Comparison of ENCODE assay signal across 17 cellular contexts in the genomic region with DNA sequence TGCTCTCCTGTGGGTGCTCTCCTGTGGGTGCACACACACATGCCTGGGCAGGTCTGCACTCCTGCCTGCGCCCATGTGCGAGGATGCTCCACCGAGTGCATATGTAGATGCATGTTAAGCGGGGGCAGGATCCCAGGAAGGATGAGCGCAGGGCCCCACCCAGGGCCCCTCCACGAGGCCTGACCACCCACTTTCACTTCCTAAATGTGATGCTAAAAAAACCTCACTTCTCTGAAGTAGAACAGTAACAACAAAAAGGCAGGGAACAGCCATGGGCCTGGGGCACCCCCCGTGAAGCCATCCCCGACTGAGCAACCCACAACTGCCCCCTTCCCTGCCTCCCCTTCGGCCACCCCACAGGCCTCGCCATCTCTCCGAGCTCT. TPM values are rescaled to one million over a fixed set of nuclear protein-coding genes. Genes with fewer than 3 reads are reported as not detected.
A peak's percentile ranks its signal among the peaks of the same experiment; 100 is the strongest.
DNase-seq lines count a peak whose midpoint lies in the region; ATAC-seq, FAIRE-seq and TF ChIP-seq lines count a peak whose summit lies in the region.
"Had no signal": no experiment of that assay in that cellular context is flagged by ENCODE, and none has a peak within 500 bp of the region (broad histone marks: within the 10 kb centered on the region; RNA-seq: fewer than 3 reads in every experiment).

No MANE protein-coding gene starts in this region.

- TF ChIP-seq CTCF in activated B cell treated with CpG ODN at 0.5 μM for 24 hours (IDR thresholded peaks at IDR 0.05), result no peak

- CTCF ChIA-PET in activated B cell treated with CpG ODN at 0.5 μM for 24 hours (lab: Charles Lee), result interaction anchor here (10.5 kb wide), 1 partner anchor 208 kb away, joined by 126 read pairs; no protein-coding TSS in a partner anchor
- CTCF ChIA-PET in CD4-positive, alpha-beta memory T cell (lab: Charles Lee; ENCODE audit: partially characterized antibody), result no interaction called here

- H3K36me3 Mint-ChIP-seq in activated B cell treated with CpG ODN at 0.5 μM for 24 hours (ENCODE audit: low read depth), result peaks cover 63% of the 10 kb centered on the region
- H3K36me3 Mint-ChIP-seq in CD4-positive, alpha-beta memory T cell, result no peaks in the 10 kb centered on the region

- no peak overlapping the region for H3K27ac Mint-ChIP-seq in stimulated activated naive CD8-positive, alpha-beta T cell treated with anti-CD3 and anti-CD28 coated beads, Interleukin-15, amount 100 ng/mL, for 72 hours
- peak overlapping the region; percentile 93 for H3K27ac Mint-ChIP-seq in activated B cell treated with CpG ODN at 0.5 μM for 24 hours
- no peak overlapping the region for H3K27ac Mint-ChIP-seq in CD4-positive, alpha-beta memory T cell
- H3K27ac Mint-ChIP-seq: nephron had no signal

- no peaks in the 10 kb centered on the region for H3K9me3 Mint-ChIP-seq in stimulated activated naive CD8-positive, alpha-beta T cell treated with anti-CD3 and anti-CD28 coated beads, Interleukin-15, amount 100 ng/mL, for 72 hours
- no peaks in the 10 kb centered on the region for H3K9me3 Mint-ChIP-seq in activated B cell treated with CpG ODN at 0.5 μM for 24 hours
- H3K9me3 Mint-ChIP-seq in CD4-positive, alpha-beta memory T cell, result no peaks in the 10 kb centered on the region
- H3K9me3 Mint-ChIP-seq: nephron had no signal

- H3K27me3 Mint-ChIP-seq in stimulated activated naive CD8-positive, alpha-beta T cell treated with anti-CD3 and anti-CD28 coated beads, Interleukin-15, amount 100 ng/mL, for 72 hours, result peaks cover 11% of the 10 kb centered on the region
- H3K27me3 Mint-ChIP-seq in activated B cell treated with CpG ODN at 0.5 μM for 24 hours, result no peaks in the 10 kb centered on the region
- H3K27me3 Mint-ChIP-seq in CD4-positive, alpha-beta memory T cell, result peaks cover 0 to 2% of the 10 kb centered on the region in 2 donors

- no peak overlapping the region for H3K4me3 Mint-ChIP-seq in stimulated activated naive CD8-positive, alpha-beta T cell treated with anti-CD3 and anti-CD28 coated beads, Interleukin-15, amount 100 ng/mL, for 72 hours
- peak overlapping the region; percentile 66 for H3K4me3 Mint-ChIP-seq in activated B cell treated with CpG ODN at 0.5 μM for 24 hours
- no peak overlapping the region for H3K4me3 Mint-ChIP-seq in CD4-positive, alpha-beta memory T cell
- H3K4me3 Mint-ChIP-seq: nephron had no signal

- intact Hi-C loops in activated B cell treated with CpG ODN at 0.5 μM for 24 hours (cut with micrococcal nuclease), result loop anchor here (1.0 to 10.0 kb wide), 5 partner anchors 36 to 239 kb away; partner anchors contain the start of gene BRD3OS
- intact Hi-C loops in CD4-positive, alpha-beta memory T cell (cut with micrococcal nuclease), result no loop called here

- ATAC-seq in stimulated activated naive CD8-positive, alpha-beta T cell treated with anti-CD3 and anti-CD28 coated beads, Interleukin-15, Interleukin-2, amounts not matched to agents 100 U/mL and 50 U/mL, for 24 hours, result peak; percentile 26
- no peak for ATAC-seq in stimulated activated naive CD8-positive, alpha-beta T cell treated with anti-CD3 and anti-CD28 coated beads, Interleukin-15, amount 100 ng/mL, for 72 hours
- ATAC-seq in HG03175 (IDR thresholded peaks at IDR 0.05; ENCODE audit: unreplicated experiment) (peak; percentile 44), activated B cell treated with CpG ODN at 0.5 μM for 24 hours (ENCODE audit: low read depth) (peak; percentile 68)
- ATAC-seq: HCT116 had no signal

- no peaks in the 10 kb centered on the region for H3K27me3 ChIP-seq in CD4-positive, alpha-beta memory T cell (ENCODE audit: insufficient read depth, low read length)
- H3K27me3 ChIP-seq: ascending aorta, uterus had no signal

- POLR2A ChIA-PET in activated B cell treated with CpG ODN at 0.5 μM for 24 hours (lab: Charles Lee), result interaction anchor here (1.2 to 1.3 kb wide), 2 partner anchors 10 to 280 kb away, joined by 3 to 4 read pairs; no protein-coding TSS in a partner anchor
- POLR2A ChIA-PET in CD4-positive, alpha-beta memory T cell (lab: Charles Lee; ENCODE audit: partially characterized antibody), result no interaction called here

- no peaks in the 10 kb centered on the region for H3K4me1 ChIP-seq in CD4-positive, alpha-beta memory T cell (ENCODE audit: insufficient read depth, low read length)
- H3K4me1 ChIP-seq: ascending aorta, uterus had no signal

- no peak overlapping the region for H3K4me3 ChIP-seq in CD4-positive, alpha-beta memory T cell (ENCODE audit: low read length in 2 of 2)
- H3K4me3 ChIP-seq: ascending aorta, uterus had no signal

- no peaks in the 10 kb centered on the region for H3K36me3 ChIP-seq in CD4-positive, alpha-beta memory T cell (ENCODE audit: insufficient read depth, low read length)
- H3K36me3 ChIP-seq: uterus had no signal

- peaks cover 9% of the 10 kb centered on the region for H3K4me1 Mint-ChIP-seq in stimulated activated naive CD8-positive, alpha-beta T cell treated with anti-CD3 and anti-CD28 coated beads, Interleukin-15, amount 100 ng/mL, for 72 hours
- peaks cover 93% of the 10 kb centered on the region for H3K4me1 Mint-ChIP-seq in activated B cell treated with CpG ODN at 0.5 μM for 24 hours
- peaks cover 0 to 1% (median 0%) of the 10 kb centered on the region in 4 donors for H3K4me1 Mint-ChIP-seq in CD4-positive, alpha-beta memory T cell
- H3K4me1 Mint-ChIP-seq: nephron had no signal

- peak; percentile 7 for DNase-seq in stimulated activated naive CD8-positive, alpha-beta T cell treated with anti-CD3 and anti-CD28 coated beads, Interleukin-15, Interleukin-2, amounts not matched to agents 100 U/mL and 50 U/mL, for 24 hours
- no peak for DNase-seq in stimulated activated naive CD8-positive, alpha-beta T cell treated with anti-CD3 and anti-CD28 coated beads, Interleukin-15, amount 100 ng/mL, for 72 hours
- DNase-seq in activated B cell treated with CpG ODN at 0.5 μM for 24 hours (peak; percentile 60), NCI-H1694 (lab: John Stamatoyannopoulos, UW) (no peak), HTR-8/SVneo (ENCODE audit: insufficient read length, low spot score) (no peak)
- DNase-seq in activated T-cell treated with anti-CD3 and anti-CD28 coated beads, Interleukin-2, amount 50 U/mL, for 48 hours, result no peak
- no peak for DNase-seq in CD4-positive, alpha-beta memory T cell
- DNase-seq: activated T-cell treated with anti-CD3 and anti-CD28 coated beads, Interleukin-2, amount 50 U/mL, for 1 hour; effector CD8-positive, alpha-beta T cell; foreskin melanocyte; NCI-H2227 treated with DMSO at 0.1 percent for 48 hours; SHP77; uterus had no signal

- no peaks in the 10 kb centered on the region for H3K9me3 ChIP-seq in CD4-positive, alpha-beta memory T cell (ENCODE audit: control insufficient read depth in 1 of 2, low read length in 2 of 2)
- H3K9me3 ChIP-seq: ascending aorta, uterus had no signal

- H3K27ac ChIP-seq in CD4-positive, alpha-beta memory T cell (ENCODE audit: low read depth, low read length), result no peak overlapping the region
- H3K27ac ChIP-seq: ascending aorta, uterus had no signal

- no peak for FAIRE-seq in HTR-8/SVneo (lab: Jason Lieb, UNC)

RNA-seq across cellular contexts. Expression of gene SARDH, which starts 48.2 kb away (rescaled TPM):
- not detected in 2 replicates for total RNA-seq in activated B cell treated with CpG ODN at 0.5 μM for 24 hours
- total RNA-seq in CD4-positive, alpha-beta memory T cell, result 10 to 100 TPM; 18.6 to 19.3 TPM
- 1 to 10 TPM; 2.5 to 4.1 TPM for polyA plus RNA-seq in CD4-positive, alpha-beta memory T cell

Comparison
In these comparisons a context has a peak if more than half of its experiments do, and no peak if none do; other contexts are left out.
1. DNase-seq: peak in stimulated activated naive CD8-positive, alpha-beta T cell treated with anti-CD3 and anti-CD28 coated beads, Interleukin-15, Interleukin-2, amounts not matched to agents 100 U/mL and 50 U/mL, for 24 hours (single experiment) and activated B cell treated with CpG ODN at 0.5 μM for 24 hours (single experiment); none in stimulated activated naive CD8-positive, alpha-beta T cell treated with anti-CD3 and anti-CD28 coated beads, Interleukin-15, amount 100 ng/mL, for 72 hours (0 of 2), NCI-H1694 (single experiment), HTR-8/SVneo (single experiment), activated T-cell treated with anti-CD3 and anti-CD28 coated beads, Interleukin-2, amount 50 U/mL, for 48 hours (0 of 2) and CD4-positive, alpha-beta memory T cell (0 of 5).
2. RNA of gene SARDH, which starts 48.2 kb away (total RNA-seq): 18.6 to 19.3 TPM in CD4-positive, alpha-beta memory T cell; not detected in activated B cell treated with CpG ODN at 0.5 μM for 24 hours; every median in the first group is over 10 times any median in the second.